32 cellular contexts compared by ENCODE assay signal in the genomic region with DNA sequence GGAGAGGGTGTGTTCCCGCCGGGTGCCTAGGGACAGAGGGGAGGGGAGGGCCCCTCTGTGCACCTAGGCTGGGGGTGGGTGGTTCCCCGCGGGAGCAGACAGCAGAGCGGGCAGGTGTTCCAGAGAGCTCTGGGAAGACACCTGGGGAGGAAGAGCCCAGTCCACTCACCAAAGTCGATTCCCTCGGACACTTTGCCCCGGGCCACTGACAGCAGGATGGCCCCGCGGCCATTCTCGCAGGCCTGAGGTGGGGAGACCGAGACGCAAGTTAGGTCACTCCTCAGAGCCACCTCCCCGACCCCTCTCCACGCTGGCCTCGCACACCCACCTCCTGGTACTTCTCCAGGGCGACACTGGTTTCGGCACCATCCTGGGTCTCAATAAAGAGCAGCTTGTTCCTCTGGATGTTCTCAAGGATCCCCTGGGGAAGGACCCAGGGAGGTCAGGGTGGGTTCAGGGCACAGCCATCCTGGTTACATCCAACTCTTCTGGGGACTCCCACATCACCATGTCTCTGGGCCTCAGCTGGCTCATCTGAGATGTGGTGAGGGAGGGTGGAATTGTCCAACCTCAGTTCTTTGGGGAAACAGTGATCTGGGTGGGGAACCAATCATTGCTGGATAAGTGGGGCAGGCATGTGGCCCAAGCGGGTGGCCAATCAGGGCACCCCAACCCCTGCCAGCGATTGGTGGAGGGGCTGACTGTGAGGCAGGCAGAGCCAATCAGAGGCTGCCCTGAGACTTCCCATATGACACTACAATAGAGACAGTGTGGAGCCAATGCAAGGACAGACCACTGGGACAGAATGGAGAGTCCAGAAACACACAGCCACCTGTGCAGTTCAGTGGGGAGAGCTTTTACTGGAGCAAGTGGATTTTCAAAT. TPM values are rescaled to one million over a fixed set of nuclear protein-coding genes. Genes with fewer than 3 reads are reported as not detected.
A peak's percentile ranks its signal among the peaks of the same experiment; 100 is the strongest.
DNase-seq lines count a peak whose midpoint lies in the region; ATAC-seq and TF ChIP-seq lines count a peak whose summit lies in the region.
"Had no signal": no experiment of that assay in that cellular context is flagged by ENCODE, and none has a peak within 500 bp of the region (broad histone marks: within the 10 kb centered on the region; RNA-seq: fewer than 3 reads in every experiment).

No MANE protein-coding gene starts in this region.

- no peak overlapping the region for H3K4me3 ChIP-seq in NB4 (ENCODE audit: low read depth, low read length)
- H3K4me3 ChIP-seq: esophagus squamous epithelium, prostate gland, SJSA1 had no signal

- POLR2A ChIA-PET in activated CD4-positive, alpha-beta T cell treated with anti-CD3 and anti-CD28 coated beads for 36 hours (lab: Charles Lee) = no interaction called here

- intact Hi-C loops in activated CD4-positive, alpha-beta T cell treated with anti-CD3 and anti-CD28 coated beads for 36 hours (cut with DNase I, micrococcal nuclease) = no loop called here
- intact Hi-C loops in activated CD4-positive, alpha-beta T cell treated with anti-CD3 and anti-CD28 coated beads, Interleukin-2, amount 10 ng/mL, durations not matched to agents 24 days and 14 days (cut with micrococcal nuclease) = no loop called here

- peak; percentile 30 for ATAC-seq in activated CD4-positive, alpha-beta T cell treated with anti-CD3 and anti-CD28 coated beads for 36 hours
- ATAC-seq in GM21367 (IDR thresholded peaks at IDR 0.05; ENCODE audit: unreplicated experiment) = no peak
- no peak for ATAC-seq in HG02571 (IDR thresholded peaks at IDR 0.05; ENCODE audit: unreplicated experiment)
- no peak for ATAC-seq in HG02973 (IDR thresholded peaks at IDR 0.05; ENCODE audit: unreplicated experiment)
- ATAC-seq: sciatic nerve; stimulated activated effector memory CD8-positive, alpha-beta T cell treated with anti-CD3 and anti-CD28 coated beads, Interleukin-12 subunit alpha, Interleukin-12 subunit beta, amount 100 ng/mL, for 72 hours had no signal

- H3K36me3 Mint-ChIP-seq in activated CD4-positive, alpha-beta T cell treated with anti-CD3 and anti-CD28 coated beads for 36 hours (ENCODE audit: low read depth) = peaks cover 15% of the 10 kb centered on the region
- H3K36me3 Mint-ChIP-seq in activated CD4-positive, alpha-beta T cell treated with anti-CD3 and anti-CD28 coated beads, Interleukin-2, amount 10 ng/mL, durations not matched to agents 24 days and 14 days (ENCODE audit: low read depth) = peaks cover 30% of the 10 kb centered on the region
- peaks cover 26% of the 10 kb centered on the region for H3K36me3 Mint-ChIP-seq in chondrocyte (ENCODE audit: low read depth)

- H3K4me1 Mint-ChIP-seq in activated CD4-positive, alpha-beta T cell treated with anti-CD3 and anti-CD28 coated beads for 36 hours = no peaks in the 10 kb centered on the region
- H3K4me1 Mint-ChIP-seq in activated CD4-positive, alpha-beta T cell treated with anti-CD3 and anti-CD28 coated beads, Interleukin-2, amount 10 ng/mL, durations not matched to agents 24 days and 14 days = no peaks in the 10 kb centered on the region
- H3K4me1 Mint-ChIP-seq in chondrocyte (ENCODE audit: low read depth) = no peaks in the 10 kb centered on the region
- H3K4me1 Mint-ChIP-seq: CD14-positive monocyte had no signal

- TF ChIP-seq CTCF in NB4 (IDR thresholded peaks at IDR 0.05; ENCODE audit: low read depth, low read length) = no peak
- no peak for TF ChIP-seq CTCF in chondrocyte (IDR thresholded peaks at IDR 0.05)

- H3K4me3 Mint-ChIP-seq in activated CD4-positive, alpha-beta T cell treated with anti-CD3 and anti-CD28 coated beads for 36 hours = no peak overlapping the region
- H3K4me3 Mint-ChIP-seq in activated CD4-positive, alpha-beta T cell treated with anti-CD3 and anti-CD28 coated beads, Interleukin-2, amount 10 ng/mL, durations not matched to agents 24 days and 14 days = no peak overlapping the region
- H3K4me3 Mint-ChIP-seq in chondrocyte (ENCODE audit: unreplicated experiment) = no peak overlapping the region
- H3K4me3 Mint-ChIP-seq: CD14-positive monocyte; stimulated activated effector memory CD8-positive, alpha-beta T cell treated with anti-CD3 and anti-CD28 coated beads, Interleukin-12 subunit alpha, Interleukin-12 subunit beta, amount 100 ng/mL, for 72 hours had no signal

- CTCF ChIA-PET in activated CD4-positive, alpha-beta T cell treated with anti-CD3 and anti-CD28 coated beads for 36 hours (lab: Charles Lee) = no interaction called here

- TF ChIP-seq POLR2A in NB4 (IDR thresholded peaks at IDR 0.05; ENCODE audit: extremely low read depth, insufficient read length) = no peak

- H3K9me3 Mint-ChIP-seq in activated CD4-positive, alpha-beta T cell treated with anti-CD3 and anti-CD28 coated beads for 36 hours (ENCODE audit: low read depth) = no peaks in the 10 kb centered on the region
- H3K9me3 Mint-ChIP-seq in activated CD4-positive, alpha-beta T cell treated with anti-CD3 and anti-CD28 coated beads, Interleukin-2, amount 10 ng/mL, durations not matched to agents 24 days and 14 days = no peaks in the 10 kb centered on the region
- no peaks in the 10 kb centered on the region for H3K9me3 Mint-ChIP-seq in chondrocyte (ENCODE audit: low read depth)
- H3K9me3 Mint-ChIP-seq: H9; stimulated activated effector memory CD8-positive, alpha-beta T cell treated with anti-CD3 and anti-CD28 coated beads, Interleukin-12 subunit alpha, Interleukin-12 subunit beta, amount 100 ng/mL, for 72 hours had no signal

- H3K27me3 Mint-ChIP-seq in activated CD4-positive, alpha-beta T cell treated with anti-CD3 and anti-CD28 coated beads for 36 hours = no peaks in the 10 kb centered on the region
- H3K27me3 Mint-ChIP-seq in activated CD4-positive, alpha-beta T cell treated with anti-CD3 and anti-CD28 coated beads, Interleukin-2, amount 10 ng/mL, durations not matched to agents 24 days and 14 days = no peaks in the 10 kb centered on the region
- H3K27me3 Mint-ChIP-seq in chondrocyte (ENCODE audit: low read depth) = no peaks in the 10 kb centered on the region

- H3K27ac Mint-ChIP-seq in activated CD4-positive, alpha-beta T cell treated with anti-CD3 and anti-CD28 coated beads for 36 hours = no peak overlapping the region
- no peak overlapping the region for H3K27ac Mint-ChIP-seq in activated CD4-positive, alpha-beta T cell treated with anti-CD3 and anti-CD28 coated beads, Interleukin-2, amount 10 ng/mL, durations not matched to agents 24 days and 14 days
- no peak overlapping the region for H3K27ac Mint-ChIP-seq in chondrocyte (ENCODE audit: unreplicated experiment)
- H3K27ac Mint-ChIP-seq: stimulated activated effector memory CD8-positive, alpha-beta T cell treated with anti-CD3 and anti-CD28 coated beads, Interleukin-12 subunit alpha, Interleukin-12 subunit beta, amount 100 ng/mL, for 72 hours had no signal

- no peak for DNase-seq in activated CD4-positive, alpha-beta T cell treated with anti-CD3 and anti-CD28 coated beads for 36 hours
- DNase-seq in activated CD4-positive, alpha-beta T cell treated with anti-CD3 and anti-CD28 coated beads, Interleukin-2, amount 10 ng/mL, durations not matched to agents 24 days and 14 days = no peak
- DNase-seq in NB4 (ENCODE audit: low read depth) (peak; percentile 21), chondrocyte (ENCODE audit: low spot score) (peak; percentile 81), NCI-H2227 treated with DMSO at 0.1 percent for 48 hours (lab: John Stamatoyannopoulos, UW) (no peak)
- DNase-seq: activated CD4-positive, alpha-beta T cell treated with anti-CD3 and anti-CD28 coated beads, Interleukin-2, amount 50 U/mL, for 48 hours; activated CD8-positive, alpha-beta memory T cell treated with anti-CD3 and anti-CD28 coated beads, Interleukin-2, amount 50 U/mL, for 4 hours; activated naive CD4-positive, alpha-beta T cell; central memory CD4-positive, alpha-beta T cell; esophagus squamous epithelium; foreskin melanocyte; H9; IMR-90; kidney glomerular epithelial cell; NCI-H1092; NCI-H1694; NCI-H82; stimulated activated CD4-positive, alpha-beta T cell treated with anti-CD3 and anti-CD28 coated beads, Interleukin-4, amount 100 ng/mL, for 4 hours; substantia nigra; T-helper 1 cell; trophoblast cell had no signal

RNA-seq across cellular contexts. Expression of gene KLC3, which starts 12.6 kb away (rescaled TPM):
- total RNA-seq in activated CD4-positive, alpha-beta T cell treated with anti-CD3 and anti-CD28 coated beads for 36 hours = under 1 TPM; 0.11 to 0.14 TPM
- not detected in 2 replicates for total RNA-seq in activated CD4-positive, alpha-beta T cell treated with anti-CD3 and anti-CD28 coated beads, Interleukin-2, amount 10 ng/mL, durations not matched to agents 24 days and 14 days
- 0.22 TPM in 1 of 3 replicates, not detected in the others for total RNA-seq in chondrocyte
- total RNA-seq: A172, sciatic nerve had no signal

RNA-seq across cellular contexts. Expression of gene ERCC2, which starts 17.2 kb away (rescaled TPM):
- 10 to 100 TPM; 27.5 to 30.4 TPM for total RNA-seq in activated CD4-positive, alpha-beta T cell treated with anti-CD3 and anti-CD28 coated beads for 36 hours
- 30.9 and 33.6 TPM in 2 replicates for total RNA-seq in activated CD4-positive, alpha-beta T cell treated with anti-CD3 and anti-CD28 coated beads, Interleukin-2, amount 10 ng/mL, durations not matched to agents 24 days and 14 days
- total RNA-seq in chondrocyte = 29.6 to 38.0 TPM (median 32.5 TPM) in 3 replicates

RNA-seq across cellular contexts. Expression of gene CKM, which starts 30.5 kb away (rescaled TPM):
- total RNA-seq in activated CD4-positive, alpha-beta T cell treated with anti-CD3 and anti-CD28 coated beads for 36 hours = not detected
- not detected in 2 replicates for total RNA-seq in activated CD4-positive, alpha-beta T cell treated with anti-CD3 and anti-CD28 coated beads, Interleukin-2, amount 10 ng/mL, durations not matched to agents 24 days and 14 days
- not detected in 3 replicates for total RNA-seq in chondrocyte
- total RNA-seq: A172, dermis microvascular lymphatic vessel endothelial cell, esophagus squamous epithelium, H9, IMR-90, NCI-H460, sciatic nerve, SJSA1 had no signal

RNA-seq across cellular contexts. Expression of gene PPP1R13L, which starts 51.7 kb away (rescaled TPM):
- 10 to 100 TPM; 15.2 to 17.8 TPM for total RNA-seq in activated CD4-positive, alpha-beta T cell treated with anti-CD3 and anti-CD28 coated beads for 36 hours
- 12.7 and 13.4 TPM in 2 replicates for total RNA-seq in activated CD4-positive, alpha-beta T cell treated with anti-CD3 and anti-CD28 coated beads, Interleukin-2, amount 10 ng/mL, durations not matched to agents 24 days and 14 days
- 67.2 to 111 TPM (median 110 TPM) in 3 replicates for total RNA-seq in chondrocyte

RNA-seq across cellular contexts. Expression of gene POLR1G, which starts 53.3 kb away (rescaled TPM):
- 10 to 100 TPM; 15.8 to 18.4 TPM for total RNA-seq in activated CD4-positive, alpha-beta T cell treated with anti-CD3 and anti-CD28 coated beads for 36 hours
- total RNA-seq in activated CD4-positive, alpha-beta T cell treated with anti-CD3 and anti-CD28 coated beads, Interleukin-2, amount 10 ng/mL, durations not matched to agents 24 days and 14 days = 25.3 and 26.5 TPM in 2 replicates
- total RNA-seq in chondrocyte = 7.3 to 10.4 TPM (median 9.6 TPM) in 3 replicates

Comparison
In these comparisons a context has a peak if more than half of its experiments do, and no peak if none do; other contexts are left out.
1. DNase-seq: peak in NB4 (single experiment) and chondrocyte (single experiment); none in activated CD4-positive, alpha-beta T cell treated with anti-CD3 and anti-CD28 coated beads for 36 hours (single experiment), activated CD4-positive, alpha-beta T cell treated with anti-CD3 and anti-CD28 coated beads, Interleukin-2, amount 10 ng/mL, durations not matched to agents 24 days and 14 days (single experiment) and NCI-H2227 treated with DMSO at 0.1 percent for 48 hours (single experiment).